ENCODE assay signal across 1 cellular context in genomic region chr6:110140650-110141049, GRCh38.
TF ChIP-seq lines count a peak whose summit lies in the region.

No MANE protein-coding gene starts in this region.

TF ChIP-seq in endothelial cell of umbilical vein, 7 proteins besides CTCF, POLR2A, EP300 and RAD21 (continued from another document):
- TF ChIP-seq MAX (IDR thresholded peaks at IDR 0.05; ENCODE audit: insufficient read depth, insufficient read length): no peak
